23 cellular contexts compared by ENCODE assay signal in genomic region chrX:50768801-50769200, GRCh38. TPM values are rescaled to one million over a fixed set of nuclear protein-coding genes. Genes with fewer than 3 reads are reported as not detected.
A peak's percentile ranks its signal among the peaks of the same experiment; 100 is the strongest.
DNase-seq lines count a peak whose midpoint lies in the region; ATAC-seq, FAIRE-seq and TF ChIP-seq lines count a peak whose summit lies in the region.
"Had no signal": no experiment of that assay in that cellular context is flagged by ENCODE, and none has a peak within 500 bp of the region (broad histone marks: within the 10 kb centered on the region; RNA-seq: fewer than 3 reads in every experiment).

No MANE protein-coding gene starts in this region.

- FAIRE-seq in astrocyte (lab: Jason Lieb, UNC) (peak; percentile 9), H1 (lab: Jason Lieb, UNC) (peak; percentile 13), kidney (lab: Jason Lieb, UNC) (no peak)
- FAIRE-seq: GM12878, RCC 7860 had no signal

- no peak overlapping the region for H3K27ac Mint-ChIP-seq in astrocyte (ENCODE audit: unreplicated experiment)
- H3K27ac Mint-ChIP-seq in activated T-cell treated with anti-CD3 and anti-CD28 coated beads, Interleukin-2, amount 50 U/mL, for 24 hours, result no peak overlapping the region
- H3K27ac Mint-ChIP-seq: CD4-positive, alpha-beta T cell had no signal

- DNase-seq in astrocyte (ENCODE audit: low read depth) (no peak), H1 (ENCODE audit: low read depth in 1 of 2, low spot score in 2 of 2) (no peak), kidney (no peak)
- no peak for DNase-seq in activated T-cell treated with anti-CD3 and anti-CD28 coated beads, Interleukin-2, amount 50 U/mL, for 24 hours
- DNase-seq: ACHN; CD4-positive, alpha-beta T cell; COR-L47; DMS79 treated with DMSO at 0.1 percent for 48 hours; GM23248; IMR-90; NCI-H1105 treated with DMSO at 0.1 percent for 48 hours; NCI-H2081; NCI-H2171 treated with DMSO at 0.1 percent for 48 hours; NCI-H446; SJCRH30 had no signal

- no peaks in the 10 kb centered on the region for H3K36me3 Mint-ChIP-seq in astrocyte (ENCODE audit: low read depth, unreplicated experiment)
- H3K36me3 Mint-ChIP-seq in activated T-cell treated with anti-CD3 and anti-CD28 coated beads, Interleukin-2, amount 50 U/mL, for 24 hours (ENCODE audit: low read depth), result no peaks in the 10 kb centered on the region

- no peak for TF ChIP-seq POLR2A in H1 (IDR thresholded peaks at IDR 0.05; ENCODE audit: control extremely low read depth in 1 of 2, low read depth in 2 of 2, low read length in 2 of 2)

- peaks cover 22% of the 10 kb centered on the region for H3K4me1 Mint-ChIP-seq in astrocyte (ENCODE audit: low read depth, unreplicated experiment)
- H3K4me1 Mint-ChIP-seq in activated T-cell treated with anti-CD3 and anti-CD28 coated beads, Interleukin-2, amount 50 U/mL, for 24 hours (ENCODE audit: low read depth), result no peaks in the 10 kb centered on the region

- WGBS in H1 (ENCODE audit: extremely low coverage in 1 of 2, insufficient coverage in 1 of 2, insufficient read length in 1 of 2, insufficient replicate concordance in 2 of 2, low coverage in 1 of 2, low lambda C conversion rate in 2 of 2, missing lambda C conversion rate in 1 of 2), 2 experiments, result 60% methylated on average over 1 of the region's 1 CpG; no CpG with 5 or more reads in 1 of the 2 experiments

- no peaks in the 10 kb centered on the region for H3K9me3 Mint-ChIP-seq in astrocyte (ENCODE audit: unreplicated experiment)
- no peaks in the 10 kb centered on the region for H3K9me3 Mint-ChIP-seq in activated T-cell treated with anti-CD3 and anti-CD28 coated beads, Interleukin-2, amount 50 U/mL, for 24 hours
- H3K9me3 Mint-ChIP-seq: CD4-positive, alpha-beta T cell had no signal

- intact Hi-C loops in kidney (cut with DNase I), result no loop called here

- H2AK5ac ChIP-seq in H1 (ENCODE audit: low read depth, low read length), result no peak overlapping the region

- H3K9me3 ChIP-seq in astrocyte (ENCODE audit: insufficient read depth, low read depth, low read length) (no peaks in the 10 kb centered on the region), H1 (ENCODE audit: insufficient read depth in 2 of 2, low read depth in 1 of 2, low read length in 1 of 2) (no peaks in the 10 kb centered on the region), muscle layer of duodenum (ENCODE audit: control insufficient read depth in 1 of 2, low read length in 2 of 2) (no peaks in the 10 kb centered on the region), kidney (ENCODE audit: control insufficient read depth in 1 of 2, low read length in 2 of 2) (no peaks in the 10 kb centered on the region)
- H3K9me3 ChIP-seq: SJCRH30 had no signal

- H3K14ac ChIP-seq in H1 (ENCODE audit: insufficient read length), result no peak overlapping the region

- H2BK20ac ChIP-seq in H1 (ENCODE audit: low read length), result no peak overlapping the region

- no peaks in the 10 kb centered on the region for H3K27me3 Mint-ChIP-seq in astrocyte (ENCODE audit: low read depth, unreplicated experiment)
- H3K27me3 Mint-ChIP-seq in activated T-cell treated with anti-CD3 and anti-CD28 coated beads, Interleukin-2, amount 50 U/mL, for 24 hours, result peaks cover 47% of the 10 kb centered on the region

- H3K18ac ChIP-seq in H1 (ENCODE audit: extremely low read depth, low read length), result no peak overlapping the region

- H2BK120ac ChIP-seq in H1 (replicated peaks; ENCODE audit: low read depth, low read length), result no peak overlapping the region

- H3K4me1 ChIP-seq in astrocyte (ENCODE audit: insufficient read depth, low read length) (peaks cover 3% of the 10 kb centered on the region), H1 (replicated peaks in 1 of 4; ENCODE audit: control insufficient read depth in 3 of 4, insufficient read depth in 4 of 4, low read length in 3 of 4) (no peaks in the 10 kb centered on the region), muscle layer of duodenum (ENCODE audit: control insufficient read depth in 1 of 2, insufficient read depth in 2 of 2, low read length in 2 of 2) (peaks cover 4 to 18% of the 10 kb centered on the region in 2 donors), kidney (ENCODE audit: control insufficient read depth in 1 of 2, insufficient read depth in 1 of 2, low read depth in 1 of 2, low read length in 2 of 2) (peaks cover 4% of the 10 kb centered on the region in 2 donors)
- H3K4me1 ChIP-seq: BLaER1, SJCRH30 had no signal

- H2BK15ac ChIP-seq in H1 (ENCODE audit: low read length), result no peak overlapping the region

- no peak for TF ChIP-seq CTCF in astrocyte (IDR thresholded peaks at IDR 0.05; ENCODE audit: insufficient read depth, low read depth, low read length)
- no peak for TF ChIP-seq CTCF in H1 (IDR thresholded peaks at IDR 0.05; ENCODE audit: control extremely low read depth in 1 of 3, insufficient read depth in 1 of 3, low read depth in 1 of 3, low read length in 3 of 3)
- no peak for TF ChIP-seq CTCF in kidney (IDR thresholded peaks at IDR 0.05; ENCODE audit: borderline replicate concordance, extremely low read depth, insufficient read depth)

- H3K79me2 ChIP-seq in astrocyte (ENCODE audit: insufficient read depth, low read length) (no peaks in the 10 kb centered on the region), H1 (ENCODE audit: control insufficient read depth in 1 of 2, insufficient read depth in 2 of 2, low read length in 2 of 2) (no peaks in the 10 kb centered on the region)

- no peak overlapping the region for H4K8ac ChIP-seq in H1 (ENCODE audit: extremely low read depth, insufficient read depth, low read length)

- no peaks in the 10 kb centered on the region for H3K36me3 ChIP-seq in astrocyte (ENCODE audit: insufficient read depth, low read length)
- H3K36me3 ChIP-seq in H1 (ENCODE audit: control insufficient read depth in 2 of 4, insufficient read depth in 4 of 4, low read length in 3 of 4), result no peaks in the 10 kb centered on the region
- H3K36me3 ChIP-seq in muscle layer of duodenum (ENCODE audit: control insufficient read depth in 1 of 2, insufficient read depth in 2 of 2, low read length in 2 of 2), result no peaks in the 10 kb centered on the region
- no peaks in the 10 kb centered on the region for H3K36me3 ChIP-seq in kidney (ENCODE audit: control insufficient read depth in 1 of 2, insufficient read depth in 2 of 2, low read length in 2 of 2)
- H3K36me3 ChIP-seq: BLaER1, SJCRH30 had no signal

- H3K4me2 ChIP-seq in astrocyte (ENCODE audit: low read length) (no peak overlapping the region), H1 (ENCODE audit: insufficient read depth in 1 of 2, low read depth in 2 of 2, low read length in 2 of 2) (no peak overlapping the region)
- H3K4me2 ChIP-seq: BLaER1 had no signal

- no peaks in the 10 kb centered on the region for H3K79me1 ChIP-seq in H1 (ENCODE audit: low read depth, low read length)

- TF ChIP-seq RAD21 in H1 (IDR thresholded peaks at IDR 0.05 in 1 of 2, conservative IDR thresholded peaks at IDR 0.05 in 1 of 2; ENCODE audit: low read depth in 2 of 2, low read length in 2 of 2), result no peak

- H4K20me1 ChIP-seq in astrocyte (ENCODE audit: insufficient read depth, low read length) (no peaks in the 10 kb centered on the region), H1 (replicated peaks in 1 of 2; ENCODE audit: control insufficient read depth in 1 of 2, insufficient read depth in 2 of 2, low read length in 2 of 2) (no peaks in the 10 kb centered on the region)
- H4K20me1 ChIP-seq: BLaER1 had no signal

- H3K9ac ChIP-seq in astrocyte (ENCODE audit: low read length) (no peak overlapping the region), H1 (replicated peaks in 1 of 4; ENCODE audit: extremely low read depth in 1 of 4, low read depth in 3 of 4, low read length in 3 of 4) (no peak overlapping the region), kidney (ENCODE audit: low read length in 2 of 2) (no peak overlapping the region)
- H3K9ac ChIP-seq: BLaER1, GM23248 had no signal

- H2BK5ac ChIP-seq in H1 (ENCODE audit: low read depth, low read length), result no peak overlapping the region

- no peak for TF ChIP-seq EP300 in H1 (IDR thresholded peaks at IDR 0.05; ENCODE audit: borderline replicate concordance in 1 of 2, low read depth in 2 of 2, low read length in 2 of 2)

- POLR2A ChIA-PET in H1 (lab: Charles Lee; ENCODE audit: partially characterized antibody), result no interaction called here

- no peak overlapping the region for H3K56ac ChIP-seq in H1 (replicated peaks; ENCODE audit: insufficient read length, low read depth, low read length)

- no peaks in the 10 kb centered on the region for H3K23me2 ChIP-seq in H1 (ENCODE audit: low read depth, low read length)

- H2AFZ ChIP-seq in astrocyte (ENCODE audit: low read depth, low read length) (no peak overlapping the region), H1 (ENCODE audit: low read length) (no peak overlapping the region)
- H2AFZ ChIP-seq: GM23248 had no signal

- no peak overlapping the region for H3K4ac ChIP-seq in H1 (replicated peaks; ENCODE audit: insufficient read length, low read depth, low read length)

- H4K5ac ChIP-seq in H1 (ENCODE audit: insufficient read length, low read depth, low read length), result no peak overlapping the region

- H2BK12ac ChIP-seq in H1 (ENCODE audit: low read depth, low read length), result no peak overlapping the region

- H3K23ac ChIP-seq in H1 (ENCODE audit: insufficient read length), result no peak overlapping the region

- no peak for ATAC-seq in GM18520 (IDR thresholded peaks at IDR 0.05; ENCODE audit: unreplicated experiment)
- no peak for ATAC-seq in GM18498 (IDR thresholded peaks at IDR 0.05; ENCODE audit: unreplicated experiment)
- ATAC-seq: GM12878, HCT116 had no signal

- no peak overlapping the region for H4K91ac ChIP-seq in H1 (replicated peaks; ENCODE audit: insufficient read length, low read length)

- H3K4me3 Mint-ChIP-seq in astrocyte (ENCODE audit: unreplicated experiment), result no peak overlapping the region
- no peak overlapping the region for H3K4me3 Mint-ChIP-seq in activated T-cell treated with anti-CD3 and anti-CD28 coated beads, Interleukin-2, amount 50 U/mL, for 24 hours
- H3K4me3 Mint-ChIP-seq: CD4-positive, alpha-beta T cell had no signal

- H3K4me3 ChIP-seq in astrocyte (ENCODE audit: insufficient read depth, low read depth, low read length), result no peak overlapping the region
- no peak overlapping the region for H3K4me3 ChIP-seq in H1 (ENCODE audit: extremely low read depth in 1 of 4, insufficient read depth in 2 of 4, low read depth in 3 of 4, low read length in 4 of 4)
- no peak overlapping the region for H3K4me3 ChIP-seq in muscle layer of duodenum (ENCODE audit: low read depth in 1 of 2, low read length in 2 of 2)
- no peak overlapping the region for H3K4me3 ChIP-seq in kidney (ENCODE audit: low read length in 2 of 2)
- H3K4me3 ChIP-seq: BLaER1, GM12878, GM23248, SJCRH30 had no signal

- H3K27me3 ChIP-seq in astrocyte (ENCODE audit: insufficient read depth, low read length), result no peaks in the 10 kb centered on the region
- H3K27me3 ChIP-seq in H1 (replicated peaks in 1 of 4; ENCODE audit: control insufficient read depth in 3 of 4, extremely low read depth in 1 of 4, insufficient read depth in 3 of 4, low read length in 3 of 4), result no peaks in the 10 kb centered on the region
- no peaks in the 10 kb centered on the region for H3K27me3 ChIP-seq in muscle layer of duodenum (ENCODE audit: low read depth, low read length)
- H3K27me3 ChIP-seq: SJCRH30 had no signal

- no peak overlapping the region for H3K27ac ChIP-seq in astrocyte (ENCODE audit: low read depth, low read length)
- H3K27ac ChIP-seq in H1 (ENCODE audit: low read depth, low read length), result no peak overlapping the region
- H3K27ac ChIP-seq in muscle layer of duodenum (ENCODE audit: low read length), result peak overlapping the region; percentile 23
- H3K27ac ChIP-seq in kidney (ENCODE audit: low read depth in 2 of 2, low read length in 2 of 2), result peak overlapping the region in 1 of 2 donors; percentile 28
- H3K27ac ChIP-seq: BLaER1, GM23248, SJCRH30 had no signal

- CTCF ChIA-PET in H1 (lab: Charles Lee; ENCODE audit: partially characterized antibody), result interaction anchor here (0.9 kb wide), 1 partner anchor 98 kb away, joined by 3 read pairs; no protein-coding TSS in a partner anchor

RNA-seq across cellular contexts. Expression of gene SHROOM4, which starts 45.2 kb away (rescaled TPM):
- total RNA-seq in astrocyte (7.0 and 7.6 TPM in 2 replicates), kidney (21.8 TPM)
- 5.6 and 5.9 TPM in 2 replicates for total RNA-seq in H1 (2021; fragmentation: NEBNext Ultra II Directional; extraction: Animal tissue kit (Norgen Biotek cat#: 25700))
- polyA plus RNA-seq in H1 (2011; rRNA removed) (1.6 and 1.7 TPM in 2 replicates), kidney (ENCODE audit: insufficient read depth, low read depth, low replicate concordance) (5.7 TPM)
- polyA plus RNA-seq in H1 (2011; cell fraction: cytosol; rRNA removed), result 2.6 TPM
- polyA plus RNA-seq in H1 (2011; cell fraction: nucleus; rRNA removed), result 3.9 TPM
- polyA plus RNA-seq in H1 (2012, experiment 1 of 2), result 1.2 to 3.7 TPM (median 1.8 TPM) in 4 replicates
- 0.51 TPM for polyA plus RNA-seq in H1 (2012, experiment 2 of 2)
- polyA plus RNA-seq in H1 (2013, experiment 1 of 2), result 3.7 TPM
- 3.6 TPM for polyA plus RNA-seq in H1 (2013, experiment 2 of 2)
- polyA minus RNA-seq in H1 (2011; rRNA and poly(A)+ RNA removed), result 8.2 and 8.3 TPM in 2 replicates
- 4.6 TPM for polyA minus RNA-seq in H1 (2011; cell fraction: cytosol; rRNA and poly(A)+ RNA removed)
- 7.9 TPM for polyA minus RNA-seq in H1 (2011; cell fraction: nucleus; rRNA and poly(A)+ RNA removed)
- total RNA-seq: CD4-positive, alpha-beta T cell; OCI-LY7 had no signal
